In genomic region chrX:53422091-53422914, GRCh38 we compare ENCODE assay signal across 8 cellular contexts. TPM values are rescaled to one million over a fixed set of nuclear protein-coding genes. Genes with fewer than 3 reads are reported as not detected.
A peak's percentile ranks its signal among the peaks of the same experiment; 100 is the strongest.
DNase-seq lines count a peak whose midpoint lies in the region; ATAC-seq and TF ChIP-seq lines count a peak whose summit lies in the region.

RIBC1 (plus strand) TSS chrX:53422873; CDS start chrX:53426277, 3,404 bp downstream.
SMC1A (minus strand) TSS chrX:53422654; CDS start chrX:53422600, 54 bp downstream.

- H3F3A ChIP-seq in PC-3 (ENCODE audit: low read length, unreplicated experiment), result no peaks in the 10 kb centered on the region

- peaks cover 45% of the 10 kb centered on the region for H3K36me3 Mint-ChIP-seq in activated T-cell treated with anti-CD3 and anti-CD28 coated beads, Interleukin-2, amount 50 U/mL, for 24 hours (ENCODE audit: low read depth)

- DNase-seq in DMS53 (lab: John Stamatoyannopoulos, UW) (peak; percentile 99), PC-3 (peak; percentile 98), epithelial cell of proximal tubule (ENCODE audit: low read depth) (peak; percentile 73), mucosa of descending colon (peak; percentile 96 to 99 (median 96))
- DNase-seq in Jurkat, Clone E6-1 (ENCODE audit: low read depth, low spot score), result peak; percentile 95
- DNase-seq in activated T-cell treated with anti-CD3 and anti-CD28 coated beads, Interleukin-2, amount 50 U/mL, for 24 hours, result peak; percentile 97
- DNase-seq in stimulated activated CD8-positive, alpha-beta memory T cell treated with anti-CD3 and anti-CD28 coated beads, Interleukin-4, amount 100 ng/mL, for 1 hour (ENCODE audit: low read depth in 2 of 2, low spot score in 1 of 2), result peak; percentile 86 to 93

- peak within 1 kb of the TSS; percentile 93 for H3K27ac ChIP-seq in PC-3 (ENCODE audit: low read length)

- no peaks in the 10 kb centered on the region for H3K9me3 ChIP-seq in PC-3 (ENCODE audit: low read length)
- no peaks in the 10 kb centered on the region for H3K9me3 ChIP-seq in mucosa of descending colon

- H3K4me1 Mint-ChIP-seq in activated T-cell treated with anti-CD3 and anti-CD28 coated beads, Interleukin-2, amount 50 U/mL, for 24 hours (ENCODE audit: low read depth), result peaks cover 34% of the 10 kb centered on the region

- H4K20me1 ChIP-seq in PC-3 (ENCODE audit: low read length), result peaks cover 35% of the 10 kb centered on the region

- BruUV-seq in PC-3 (replicated peaks; lab: Mats Ljungman, UMichigan), result no TSS peak

- no peaks in the 10 kb centered on the region for H3K9me3 Mint-ChIP-seq in activated T-cell treated with anti-CD3 and anti-CD28 coated beads, Interleukin-2, amount 50 U/mL, for 24 hours

- H3K36me3 ChIP-seq in PC-3 (ENCODE audit: low read depth, low read length), result no peaks in the 10 kb centered on the region
- no peaks in the 10 kb centered on the region for H3K36me3 ChIP-seq in mucosa of descending colon (ENCODE audit: low read depth)

- peak within 1 kb of the TSS; percentile 73 for H3K4me3 ChIP-seq in Jurkat, Clone E6-1 (ENCODE audit: low read length)
- peak within 1 kb of the TSS; percentile 92 for H3K4me3 ChIP-seq in PC-3 (ENCODE audit: low read length)
- peak within 1 kb of the TSS; percentile 76 for H3K4me3 ChIP-seq in epithelial cell of proximal tubule (ENCODE audit: low read depth, low read length)
- H3K4me3 ChIP-seq in mucosa of descending colon, result peak within 1 kb of the TSS; percentile 38

- intact Hi-C loops in PC-3 (cut with micrococcal nuclease), result loop anchor here (2.0 kb wide), 1 partner anchor 18 kb away; no protein-coding TSS in a partner anchor
- intact Hi-C loops in mucosa of descending colon (cut with DNase I, micrococcal nuclease), result no loop called here

- H3K4me1 ChIP-seq in PC-3 (ENCODE audit: insufficient read depth, low read length) (peaks cover 7% of the 10 kb centered on the region), mucosa of descending colon (ENCODE audit: low read depth) (peaks cover 7% of the 10 kb centered on the region)

- H3K9me2 ChIP-seq in PC-3 (replicated peaks; ENCODE audit: low read length), result no peaks in the 10 kb centered on the region

- CTCF ChIA-PET in PC-3 (lab: Charles Lee), result interaction anchor here (0.6 to 1.8 kb wide), 6 partner anchors 14 to 139 kb away, joined by 3 to 11 read pairs (median 3); no protein-coding TSS in a partner anchor

- no peak for TF ChIP-seq CTCF in PC-3 (conservative IDR thresholded peaks at IDR 0.05; ENCODE audit: low read depth, low read length)
- TF ChIP-seq CTCF in epithelial cell of proximal tubule (conservative IDR thresholded peaks at IDR 0.05; ENCODE audit: low read depth, low read length), result no peak
- no peak for TF ChIP-seq CTCF in mucosa of descending colon (IDR thresholded peaks at IDR 0.05)

- ATAC-seq in GM21717 (IDR thresholded peaks at IDR 0.05; ENCODE audit: unreplicated experiment) (peak; percentile 93), PC-3 (peak; percentile 95), mucosa of descending colon (peak; percentile 96)

- peak within 1 kb of the TSS; percentile 100 for H3K9ac ChIP-seq in PC-3 (ENCODE audit: low read length)

- no peaks in the 10 kb centered on the region for H3K27me3 ChIP-seq in PC-3 (ENCODE audit: low read length)

- no peaks in the 10 kb centered on the region for H3K27me3 Mint-ChIP-seq in activated T-cell treated with anti-CD3 and anti-CD28 coated beads, Interleukin-2, amount 50 U/mL, for 24 hours

- peak within 1 kb of the TSS; percentile 93 for H2AFZ ChIP-seq in PC-3 (ENCODE audit: low read length)

- POLR2A ChIA-PET in PC-3 (lab: Charles Lee; ENCODE audit: unreplicated experiment), result interaction anchor here (0.5 to 1.8 kb wide), 4 partner anchors 17 to 196 kb away, joined by 3 to 7 read pairs (median 3); partner anchors contain the start of gene IQSEC2

- H3K4me2 ChIP-seq in PC-3 (ENCODE audit: low read length), result peak within 1 kb of the TSS; percentile 98

- H3K79me2 ChIP-seq in PC-3 (ENCODE audit: low read length), result peaks cover 48% of the 10 kb centered on the region

- H3K27ac Mint-ChIP-seq in activated T-cell treated with anti-CD3 and anti-CD28 coated beads, Interleukin-2, amount 50 U/mL, for 24 hours, result peak within 1 kb of the TSS; percentile 99

- peak within 1 kb of the TSS; percentile 91 for H3K4me3 Mint-ChIP-seq in activated T-cell treated with anti-CD3 and anti-CD28 coated beads, Interleukin-2, amount 50 U/mL, for 24 hours

RNA-seq across cellular contexts. Expression of gene RIBC1, which starts in this region (rescaled TPM):
- 1.00 TPM for polyA plus RNA-seq in Jurkat, Clone E6-1 (2012; ENCODE audit: insufficient read depth, insufficient read length)
- total RNA-seq in PC-3 (2014; rRNA removed), result 0.29 and 1.6 TPM in 2 replicates
- total RNA-seq in epithelial cell of proximal tubule, result 0.07 and 0.92 TPM in 2 replicates
- under 1 TPM; 0.43 to 0.94 (median 0.76) TPM for total RNA-seq in mucosa of descending colon

RNA-seq across cellular contexts. Expression of gene SMC1A, which starts in this region (rescaled TPM):
- 158 TPM for polyA plus RNA-seq in Jurkat, Clone E6-1 (2012; ENCODE audit: insufficient read depth, insufficient read length)
- total RNA-seq in PC-3 (2014; rRNA removed) (47.6 and 48.1 TPM in 2 replicates), epithelial cell of proximal tubule (40.0 and 45.1 TPM in 2 replicates), mucosa of descending colon (10 to 100 TPM; 48.2 to 75.0 (median 72.8) TPM)

Comparison
In these comparisons a context has a peak if more than half of its experiments do, and no peak if none do; other contexts are left out.
1. Peak in every context shown above with its lines: DNase-seq, ATAC-seq, H3K4me3 ChIP-seq and H3K27ac ChIP-seq.
2. H3K4me3 ChIP-seq: peak in every context shown above with its lines; median percentile 92 in PC-3; 76 in epithelial cell of proximal tubule; 73 in Jurkat, Clone E6-1; 38 in mucosa of descending colon.